19 cellular contexts compared by ENCODE assay signal in genomic region chr2:240764605-240765004, GRCh38. TPM values are rescaled to one million over a fixed set of nuclear protein-coding genes. Genes with fewer than 3 reads are reported as not detected.
DNase-seq lines count a peak whose midpoint lies in the region; ATAC-seq and TF ChIP-seq lines count a peak whose summit lies in the region.
"Had no signal": no experiment of that assay in that cellular context is flagged by ENCODE, and none has a peak within 500 bp of the region (broad histone marks: within the 10 kb centered on the region; RNA-seq: fewer than 3 reads in every experiment).

No MANE protein-coding gene starts in this region.

- no peak overlapping the region for H2AFZ ChIP-seq in neuronal stem cell (ENCODE audit: low read length)

- H3K36me3 ChIP-seq in SJCRH30 (no peaks in the 10 kb centered on the region), neuronal stem cell (replicated peaks in 1 of 2; ENCODE audit: control insufficient read depth in 2 of 2, insufficient read depth in 2 of 2, low read length in 2 of 2) (peaks cover 61 to 82% of the 10 kb centered on the region in 2 donors)

- H2AK5ac ChIP-seq in neuronal stem cell (ENCODE audit: low read depth, low read length), result no peak overlapping the region

- H2BK15ac ChIP-seq in neuronal stem cell (ENCODE audit: low read length), result no peak overlapping the region

- peaks cover 13% of the 10 kb centered on the region for H3K4me1 ChIP-seq in SJCRH30
- H3K4me1 ChIP-seq in neuronal stem cell (ENCODE audit: control insufficient read depth in 2 of 2, insufficient read depth in 1 of 2, low read depth in 1 of 2, low read length in 2 of 2), result no peaks in the 10 kb centered on the region
- H3K4me1 ChIP-seq: BE2C had no signal

- no peak overlapping the region for H2BK5ac ChIP-seq in neuronal stem cell (ENCODE audit: low read length)

- intact Hi-C loops in dorsolateral prefrontal cortex (cut with DNase I), result no loop called here

- no peak overlapping the region for H2BK120ac ChIP-seq in neuronal stem cell (ENCODE audit: low read depth, low read length)

- WGBS in neuronal stem cell (ENCODE audit: extremely low coverage in 2 of 2, insufficient read length in 2 of 2, insufficient replicate concordance in 1 of 2), 2 donors, result no CpG with 5 or more reads among the region's 5 CpGs

- H3K14ac ChIP-seq in neuronal stem cell (ENCODE audit: low read length), result no peak overlapping the region

- peak overlapping the region; percentile 37 for H3K4ac ChIP-seq in neuronal stem cell (ENCODE audit: low read length)

- H3K9me3 ChIP-seq in SJCRH30 (replicated peaks) (no peaks in the 10 kb centered on the region), neuronal stem cell (replicated peaks in 1 of 2; ENCODE audit: control insufficient read depth in 2 of 2, insufficient read depth in 1 of 2, low read depth in 1 of 2, low read length in 2 of 2) (peaks cover 0 to 1% of the 10 kb centered on the region in 2 donors)
- H3K9me3 ChIP-seq: BE2C had no signal

- no peak overlapping the region for H4K91ac ChIP-seq in neuronal stem cell (ENCODE audit: low read depth, low read length, poor library complexity)

- ATAC-seq in HG03469 (IDR thresholded peaks at IDR 0.05; ENCODE audit: unreplicated experiment), result no peak
- ATAC-seq: GM12878 had no signal

- H3K23ac ChIP-seq in neuronal stem cell (ENCODE audit: low read depth, low read length, poor library complexity), result peak overlapping the region; percentile 43

- DNase-seq in SJCRH30 (peak in 1 of 2 experiments; percentile 24), dorsolateral prefrontal cortex (no peak), neuronal stem cell (ENCODE audit: low spot score) (no peak), medulla oblongata (ENCODE audit: extremely low spot score) (no peak), nucleus accumbens (lab: John Stamatoyannopoulos, UW) (no peak)
- DNase-seq: ACHN; BE2C; CD4-positive, CD25-positive, alpha-beta regulatory T cell; CD8-positive, alpha-beta memory T cell; COR-L47; DMS 273 treated with DMSO at 0.1 percent for 48 hours; DMS53; DND-41; EL; GOT3; H7 had no signal

- H2BK12ac ChIP-seq in neuronal stem cell (ENCODE audit: low read length), result no peak overlapping the region

- no peak for TF ChIP-seq CTCF in dorsolateral prefrontal cortex (IDR thresholded peaks at IDR 0.05 in 54 of 56, conservative IDR thresholded peaks at IDR 0.05 in 2 of 56; ENCODE audit: low read depth in 1 of 56, partially characterized antibody in 56 of 56)

- H3K79me1 ChIP-seq in neuronal stem cell (ENCODE audit: low read depth, low read length), result peaks cover 4% of the 10 kb centered on the region

- H3K18ac ChIP-seq in neuronal stem cell (ENCODE audit: low read length), result no peak overlapping the region

- no peak overlapping the region for H3K4me3 ChIP-seq in SJCRH30
- H3K4me3 ChIP-seq in dorsolateral prefrontal cortex, result no peak overlapping the region
- H3K4me3 ChIP-seq in neuronal stem cell (ENCODE audit: low read length in 2 of 2), result no peak overlapping the region
- H3K4me3 ChIP-seq: GM12878 had no signal

- no peak overlapping the region for H3K4me2 ChIP-seq in neuronal stem cell (ENCODE audit: insufficient read depth, low read length, poor library complexity, severe bottlenecking)

- H3K27me3 ChIP-seq in SJCRH30, result no peaks in the 10 kb centered on the region
- no peaks in the 10 kb centered on the region for H3K27me3 ChIP-seq in dorsolateral prefrontal cortex
- H3K27me3 ChIP-seq in neuronal stem cell (ENCODE audit: control insufficient read depth in 3 of 3, insufficient read depth in 3 of 3, low read depth in 1 of 3, low read length in 3 of 3), result no peaks in the 10 kb centered on the region
- H3K27me3 ChIP-seq: BE2C had no signal

- H3K27ac ChIP-seq in SJCRH30 (peak overlapping the region; percentile 12; the same call in 1 of the 2 replicates), dorsolateral prefrontal cortex (peak overlapping the region in 36 of 59 donors; percentile 0 to 80 (median 61)), neuronal stem cell (replicated peaks; ENCODE audit: low read length) (no peak overlapping the region)
- H3K27ac ChIP-seq: HL-60 had no signal

- no peak overlapping the region for H4K8ac ChIP-seq in neuronal stem cell (ENCODE audit: low read depth, low read length)

- H3K9ac ChIP-seq in neuronal stem cell (ENCODE audit: low read depth, low read length, poor library complexity), result no peak overlapping the region

RNA-seq across cellular contexts. Expression of gene KIF1A, which starts 55.4 kb away (rescaled TPM):
- 3.7 and 4.0 TPM in 2 replicates for total RNA-seq in SJCRH30 (2014; rRNA removed; shearing (Covaris generic))
- 1,000 to 10,000 TPM in 108 of 120 experiments, 100 to 1,000 TPM in 12; 869 to 1,843 (median 1,153) TPM for total RNA-seq in dorsolateral prefrontal cortex
- polyA plus RNA-seq in neuronal stem cell (2013, experiment 1 of 2), result 32.5 TPM
- 33.9 TPM for polyA plus RNA-seq in neuronal stem cell (2013, experiment 2 of 2)
- total RNA-seq: CD4-positive, CD25-positive, alpha-beta regulatory T cell had no signal
- polyA plus RNA-seq: CD4-positive, CD25-positive, alpha-beta regulatory T cell; CD8-positive, alpha-beta memory T cell had no signal

Comparison
In these comparisons a context has a peak if more than half of its experiments do, and no peak if none do; other contexts are left out.
1. RNA of gene KIF1A, which starts 55.4 kb away (total RNA-seq): 869 to 1,843 TPM in dorsolateral prefrontal cortex; 3.7 to 4.0 TPM in SJCRH30; every median in the first group is over 100 times any median in the second.